Comparison of ENCODE assay signal across 1 cellular context in genomic region chr4:189084671-189085070, GRCh38.
TF ChIP-seq lines count a peak whose summit lies in the region.

No MANE protein-coding gene starts in this region.

TF ChIP-seq in SK-N-SH treated with all-trans-retinoic acid at 6 μM for 48 hours, 23 proteins besides CTCF, POLR2A, EP300 and RAD21 (continued from another document):
- no peak for TF ChIP-seq PATZ1 (CRISPR knock-in tag; IDR thresholded peaks at IDR 0.05; ENCODE audit: borderline replicate concordance)
- TF ChIP-seq ARNTL (CRISPR knock-in tag; IDR thresholded peaks at IDR 0.05; ENCODE audit: borderline replicate concordance, low read depth) = no peak
- TF ChIP-seq ISL1 (CRISPR knock-in tag; IDR thresholded peaks at IDR 0.05) = no peak
- TF ChIP-seq BACH2 (CRISPR knock-in tag; IDR thresholded peaks at IDR 0.05; ENCODE audit: borderline replicate concordance) = no peak
- no peak for TF ChIP-seq ZNF8 (CRISPR knock-in tag; IDR thresholded peaks at IDR 0.05)
- TF ChIP-seq ZFP30 (CRISPR knock-in tag; IDR thresholded peaks at IDR 0.05) = no peak
- TF ChIP-seq CSRNP3 (CRISPR knock-in tag; IDR thresholded peaks at IDR 0.05) = no peak
- TF ChIP-seq CREB5 (CRISPR knock-in tag; IDR thresholded peaks at IDR 0.05; ENCODE audit: low read depth) = no peak
- TF ChIP-seq ESRRG (CRISPR knock-in tag; IDR thresholded peaks at IDR 0.05) = no peak
